In the genomic region with DNA sequence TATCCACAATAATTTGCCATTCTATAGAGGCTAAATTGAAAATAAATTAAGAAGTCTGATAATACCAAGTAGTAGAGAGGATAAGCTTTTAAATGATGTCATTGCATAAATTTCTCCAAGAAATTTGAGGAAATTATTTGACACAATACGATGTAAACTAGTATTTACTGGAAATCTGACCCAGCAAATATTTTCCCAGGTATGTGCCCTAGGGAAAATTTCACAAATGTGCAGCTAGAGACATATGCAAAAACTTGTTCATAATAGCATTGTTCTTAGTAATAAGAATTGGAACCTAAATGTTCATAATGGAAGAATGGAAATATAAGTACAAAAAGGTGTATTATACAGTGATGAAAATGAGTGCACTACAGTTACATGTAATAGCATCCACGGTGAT, we compare ENCODE assay signal across 8 cellular contexts.
"Had no signal": no experiment of that assay in that cellular context is flagged by ENCODE, and none has a peak within 500 bp of the region (broad histone marks: within the 10 kb centered on the region; RNA-seq: fewer than 3 reads in every experiment).

No MANE protein-coding gene starts in this region.

- ATAC-seq: GM12878 had no signal

- FAIRE-seq: G401.6, GM12878, GM12891, GM12892, GM18507, GM19239 had no signal

- DNase-seq: GDM1, GF-D8 had no signal

- H3K4me3 ChIP-seq: GM12878 had no signal
